ENCODE assay signal across 1 cellular context in the genomic region with DNA sequence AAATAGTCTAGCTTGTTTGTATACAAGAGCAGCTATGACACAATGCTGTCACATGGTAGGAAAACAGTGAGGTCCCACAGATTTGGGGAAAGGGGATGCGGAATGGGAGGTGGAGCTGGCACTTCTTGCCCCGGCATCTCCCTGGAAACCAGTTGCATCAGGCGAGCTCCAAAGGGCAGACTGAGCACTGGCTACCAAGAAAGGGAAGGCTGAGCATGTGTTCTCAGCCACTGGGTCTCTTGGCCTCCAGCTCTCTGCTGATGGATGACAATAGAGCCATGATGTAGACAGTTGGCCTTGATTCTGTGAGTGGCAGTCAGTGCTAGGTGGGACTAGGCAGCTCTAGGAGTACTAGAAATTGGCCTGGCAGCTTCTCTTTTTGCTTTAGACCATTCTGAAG.
TF ChIP-seq lines count a peak whose summit lies in the region.

No MANE protein-coding gene starts in this region.

TF ChIP-seq in GM23338, 12 proteins besides CTCF, POLR2A, EP300 and RAD21 (continued from another document):
- TF ChIP-seq ZNF331 (CRISPR knock-in tag; IDR thresholded peaks at IDR 0.05; ENCODE audit: low read depth): no peak
